8 cellular contexts compared by ENCODE assay signal in the genomic region with DNA sequence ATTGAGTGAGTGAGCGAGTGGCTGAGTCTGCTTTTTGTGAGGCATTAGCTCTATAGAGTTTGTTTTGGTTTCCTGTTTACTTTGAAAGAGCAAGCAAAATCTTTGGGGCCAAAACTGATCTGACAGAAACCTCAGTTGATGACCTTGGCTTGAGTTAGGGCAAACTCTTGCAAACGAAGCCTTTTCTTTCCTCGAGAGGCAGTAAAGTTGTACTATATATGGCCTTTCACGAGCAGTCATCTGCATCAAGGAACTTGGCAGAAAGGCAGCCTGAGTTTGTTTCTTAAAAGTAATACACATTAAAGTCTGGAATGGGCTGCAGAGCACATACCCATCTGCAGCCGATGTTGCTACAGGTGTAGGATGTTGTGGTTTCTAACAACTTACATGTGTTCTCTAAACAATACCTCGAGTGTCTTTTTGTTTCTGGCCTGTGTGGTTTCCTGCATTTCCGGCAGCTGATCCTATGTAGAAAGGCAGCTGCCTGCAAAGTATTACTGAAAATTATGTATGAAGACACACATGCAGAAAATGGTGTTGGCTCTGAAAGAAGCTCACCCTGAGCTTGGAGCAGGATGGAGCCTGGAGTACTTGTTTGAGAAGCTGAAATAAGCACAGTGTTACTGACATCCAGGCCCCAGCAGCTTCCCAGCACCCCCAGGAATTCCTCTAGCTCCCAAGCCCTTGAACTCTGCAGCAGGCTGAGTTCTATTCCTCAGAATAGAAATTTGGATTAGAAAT.
DNase-seq lines count a peak whose midpoint lies in the region; ATAC-seq lines count a peak whose summit lies in the region.

No MANE protein-coding gene starts in this region.

- DNase-seq in activated CD4-positive, alpha-beta T cell treated with anti-CD3 and anti-CD28 coated beads, Interleukin-2, amount 50 U/mL, for 1 hour = peak; percentile 33
- no peak for DNase-seq in activated CD4-positive, alpha-beta T cell treated with anti-CD3 and anti-CD28 coated beads for 48 hours
- DNase-seq in NCI-H2029 (lab: John Stamatoyannopoulos, UW) (peak; percentile 85), fibroblast of peridontal ligament (ENCODE audit: extremely low read depth) (peak; percentile 23), midbrain (lab: John Stamatoyannopoulos, UW) (no peak), middle frontal gyrus (ENCODE audit: extremely low spot score, low spot score) (no peak), SK-N-DZ (ENCODE audit: low spot score) (no peak)

- peak; percentile 98 for ATAC-seq in HG02678 (IDR thresholded peaks at IDR 0.05; ENCODE audit: unreplicated experiment)

Comparison
In these comparisons a context has a peak if more than half of its experiments do, and no peak if none do; other contexts are left out.
1. DNase-seq: peak in activated CD4-positive, alpha-beta T cell treated with anti-CD3 and anti-CD28 coated beads, Interleukin-2, amount 50 U/mL, for 1 hour (single experiment), NCI-H2029 (single experiment) and fibroblast of peridontal ligament (single experiment); none in activated CD4-positive, alpha-beta T cell treated with anti-CD3 and anti-CD28 coated beads for 48 hours (single experiment), midbrain (single experiment), middle frontal gyrus (single experiment) and SK-N-DZ (single experiment).